8 cellular contexts compared by ENCODE assay signal in the genomic region with DNA sequence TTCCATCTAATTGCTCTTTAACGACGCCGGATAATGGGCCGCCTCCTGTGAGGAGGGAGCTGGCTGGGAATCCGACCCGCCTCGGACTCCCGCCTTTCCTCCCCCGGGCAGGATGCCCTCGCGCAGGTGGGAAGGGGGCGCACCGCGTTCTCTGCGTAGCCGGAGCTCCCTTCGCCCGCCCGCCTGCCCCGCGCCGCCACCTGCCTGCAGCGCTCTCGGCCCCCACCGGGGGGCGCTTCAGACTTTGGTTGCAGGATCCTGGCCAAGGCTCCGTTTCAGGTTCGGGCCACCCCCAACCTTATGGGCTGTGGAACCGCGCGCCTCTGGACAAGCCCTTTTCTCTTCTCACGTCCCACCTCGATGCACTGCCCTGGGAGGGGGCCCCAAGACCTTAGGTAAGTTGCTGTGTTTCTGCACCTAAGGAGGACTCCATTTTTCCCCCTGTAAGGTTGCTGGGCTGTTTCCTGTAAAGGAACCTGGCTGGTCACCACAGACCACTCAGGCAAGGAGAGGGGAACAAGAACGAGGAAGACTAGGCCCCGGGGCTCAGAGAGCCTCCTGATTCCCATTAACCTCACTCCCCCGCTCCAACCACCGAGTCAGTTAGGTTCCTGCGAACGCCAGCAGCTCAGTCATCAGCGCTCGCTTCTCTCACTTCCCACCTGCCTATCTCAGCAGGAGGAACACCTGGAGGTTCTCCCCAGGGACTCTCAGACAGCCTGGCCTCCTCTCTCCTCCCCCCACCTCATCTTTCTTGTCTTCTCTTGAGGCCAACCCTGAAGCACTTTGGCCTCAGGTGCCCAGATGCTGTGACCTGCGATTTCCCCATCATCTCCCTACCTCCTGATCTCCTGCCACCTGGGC. TPM values are rescaled to one million over a fixed set of nuclear protein-coding genes. Genes with fewer than 3 reads are reported as not detected.
A peak's percentile ranks its signal among the peaks of the same experiment; 100 is the strongest.
DNase-seq lines count a peak whose midpoint lies in the region; ATAC-seq and TF ChIP-seq lines count a peak whose summit lies in the region.

No MANE protein-coding gene starts in this region.

- TF ChIP-seq POLR2A in tibial nerve (IDR thresholded peaks at IDR 0.05), result no peak
- TF ChIP-seq POLR2A in GM18505 (IDR thresholded peaks at IDR 0.05; ENCODE audit: borderline replicate concordance, extremely low read depth, insufficient read depth, insufficient read length), result no peak

- no peak overlapping the region for H2AFZ ChIP-seq in DND-41 (ENCODE audit: low read depth, low read length)

- ATAC-seq in DND-41 (ENCODE audit: insufficient read depth, low read depth) (peak; percentile 63), HG02798 (IDR thresholded peaks at IDR 0.05; ENCODE audit: poor library complexity, unreplicated experiment) (peak; percentile 71), natural killer cell (peak; percentile 81 to 98 (median 97)), GM18505 (IDR thresholded peaks at IDR 0.05; ENCODE audit: unreplicated experiment) (no peak)

- H3K4me1 Mint-ChIP-seq in natural killer cell, result peaks cover 8 to 15% of the 10 kb centered on the region in 2 donors

- no peak overlapping the region for H3K27ac Mint-ChIP-seq in natural killer cell

- H3K4me2 ChIP-seq in DND-41 (ENCODE audit: insufficient read depth, low read length), result no peak overlapping the region

- no peaks in the 10 kb centered on the region for H3K9me3 ChIP-seq in DND-41 (ENCODE audit: insufficient read depth, low read length, severe bottlenecking)
- H3K9me3 ChIP-seq in tibial nerve, result no peaks in the 10 kb centered on the region

- H3K4me3 ChIP-seq in DND-41 (ENCODE audit: low read depth in 1 of 2, low read length in 2 of 2) (no peak overlapping the region), epithelial cell of proximal tubule (ENCODE audit: low read depth, low read length) (peak overlapping the region; percentile 39), tibial nerve (peak overlapping the region in 2 of 4 donors; percentile 10 to 20)

- no peak overlapping the region for H3K9ac ChIP-seq in DND-41 (ENCODE audit: low read depth, low read length)

- 14 to 16% methylated on average over 28 to 42 of the region's 42 CpGs for WGBS in tibial nerve, 2 donors

- peaks cover 34% of the 10 kb centered on the region for H4K20me1 ChIP-seq in DND-41 (ENCODE audit: insufficient read depth, low read length)

- H3K36me3 ChIP-seq in DND-41 (ENCODE audit: insufficient read depth, low read length) (peaks cover 28% of the 10 kb centered on the region), tibial nerve (no peaks in the 10 kb centered on the region)

- H3K4me3 Mint-ChIP-seq in natural killer cell, result peak overlapping the region; percentile 43

- TF ChIP-seq EP300 in tibial nerve (IDR thresholded peaks at IDR 0.05), result no peak

- H3K36me3 Mint-ChIP-seq in natural killer cell, result no peaks in the 10 kb centered on the region

- peaks cover 15% of the 10 kb centered on the region for H3K4me1 ChIP-seq in DND-41 (ENCODE audit: insufficient read depth, low read length)
- peaks cover 0 to 19% (median 6%) of the 10 kb centered on the region in 4 donors for H3K4me1 ChIP-seq in tibial nerve

- intact Hi-C loops in natural killer cell (cut with micrococcal nuclease), result no loop called here

- no peaks in the 10 kb centered on the region for H3K9me3 Mint-ChIP-seq in natural killer cell

- peak; percentile 66 for TF ChIP-seq CTCF in DND-41 (IDR thresholded peaks at IDR 0.05; ENCODE audit: borderline replicate concordance, extremely low read depth, low read length, poor library complexity, severe bottlenecking)
- peak; percentile 79 for TF ChIP-seq CTCF in epithelial cell of proximal tubule (conservative IDR thresholded peaks at IDR 0.05; ENCODE audit: low read depth, low read length)
- TF ChIP-seq CTCF in natural killer cell (IDR thresholded peaks at IDR 0.05), result peak; percentile 81
- TF ChIP-seq CTCF in tibial nerve (IDR thresholded peaks at IDR 0.05), result peak; percentile 70 to 81 (median 74)

- DNase-seq in DND-41, result peak; percentile 34
- DNase-seq in NCI-H748 treated with DMSO at 0.1 percent for 48 hours (lab: John Stamatoyannopoulos, UW), result peak; percentile 45
- DNase-seq in activated CD8-positive, alpha-beta memory T cell treated with anti-CD3 and anti-CD28 coated beads, Interleukin-2, amount 50 U/mL, for 48 hours, result peak; percentile 95
- no peak for DNase-seq in epithelial cell of proximal tubule (ENCODE audit: low read depth)
- DNase-seq in natural killer cell, result peak; percentile 80
- DNase-seq in tibial nerve (ENCODE audit: low spot score in 2 of 2), result no peak

- peaks cover 44 to 47% of the 10 kb centered on the region in 2 donors for H3K27me3 Mint-ChIP-seq in natural killer cell (ENCODE audit: low read depth in 2 of 2)

- peaks cover 50% of the 10 kb centered on the region for H3K79me2 ChIP-seq in DND-41 (ENCODE audit: insufficient read depth, low read length)

- H3K27ac ChIP-seq in DND-41 (ENCODE audit: low read length), result no peak overlapping the region
- no peak overlapping the region for H3K27ac ChIP-seq in tibial nerve

- no peaks in the 10 kb centered on the region for H3K27me3 ChIP-seq in DND-41 (ENCODE audit: insufficient read depth, low read length, poor library complexity)
- H3K27me3 ChIP-seq in tibial nerve, result peaks cover 0 to 63% of the 10 kb centered on the region in 2 donors

RNA-seq across cellular contexts. Expression of gene KAZALD1, which starts 11.4 kb away (rescaled TPM):
- total RNA-seq in epithelial cell of proximal tubule, result 2.9 and 4.5 TPM in 2 replicates
- total RNA-seq in natural killer cell, result under 1 TPM in 1 of 3 donors, not detected in 2; 0.49 TPM
- 10 to 100 TPM in 1 of 4 donors, 1 to 10 TPM in 3; 4.0 to 13.5 (median 8.4) TPM for total RNA-seq in tibial nerve

RNA-seq across cellular contexts. Expression of gene SFXN3, which starts 19.4 kb away (rescaled TPM):
- total RNA-seq in epithelial cell of proximal tubule (47.6 and 49.5 TPM in 2 replicates), natural killer cell (10 to 100 TPM; 59.7 to 74.5 (median 68.9) TPM), tibial nerve (100 to 1,000 TPM in 2 of 4 donors, 10 to 100 TPM in 2; 77.4 to 181 (median 106) TPM)

RNA-seq across cellular contexts. Expression of gene PDZD7, which starts 19.5 kb away (rescaled TPM):
- total RNA-seq in epithelial cell of proximal tubule, result 6.1 and 6.6 TPM in 2 replicates
- 1 to 10 TPM in 1 of 3 donors, under 1 TPM in 2; 0.35 to 1.2 (median 0.52) TPM for total RNA-seq in natural killer cell
- total RNA-seq in tibial nerve, result 1 to 10 TPM in 3 of 4 donors, under 1 TPM in 1; 0.84 to 2.4 (median 1.9) TPM

RNA-seq across cellular contexts. Expression of gene LZTS2, which starts 50.8 kb away (rescaled TPM):
- 77.8 and 81.0 TPM in 2 replicates for total RNA-seq in epithelial cell of proximal tubule
- 10 to 100 TPM in 2 of 3 donors, 1 to 10 TPM in 1; 8.0 to 16.1 (median 11.7) TPM for total RNA-seq in natural killer cell
- 100 to 1,000 TPM in 2 of 4 donors, 10 to 100 TPM in 2; 81.4 to 134 (median 98.7) TPM for total RNA-seq in tibial nerve

Comparison
In these comparisons a context has a peak if more than half of its experiments do, and no peak if none do; other contexts are left out.
1. DNase-seq: peak in DND-41 (single experiment), NCI-H748 treated with DMSO at 0.1 percent for 48 hours (single experiment), activated CD8-positive, alpha-beta memory T cell treated with anti-CD3 and anti-CD28 coated beads, Interleukin-2, amount 50 U/mL, for 48 hours (single experiment) and natural killer cell (single experiment); none in epithelial cell of proximal tubule (single experiment) and tibial nerve (0 of 2).
2. Peak in every context shown above with its lines, with median percentiles within 50 percentile points of each other: CTCF ChIP-seq.